Comparison of ENCODE assay signal across 9 cellular contexts in genomic region chr3:12993022-12993622, GRCh38.
DNase-seq lines count a peak whose midpoint lies in the region; ATAC-seq and TF ChIP-seq lines count a peak whose summit lies in the region.
"Had no signal": no experiment of that assay in that cellular context is flagged by ENCODE, and none has a peak within 500 bp of the region (broad histone marks: within the 10 kb centered on the region; RNA-seq: fewer than 3 reads in every experiment).

No MANE protein-coding gene starts in this region.

- peak overlapping the region; percentile 62 for H3K4me3 Mint-ChIP-seq in WTC11

- DNase-seq in WTC11 (ENCODE audit: low spot score) (peak; percentile 82), right cardiac atrium (peak in 2 of 3 donors; percentile 72 to 80), UCSD-AML1 (lab: John Stamatoyannopoulos, UW; ENCODE audit: unreplicated experiment) (no peak), medulla oblongata (ENCODE audit: extremely low spot score) (no peak)

- peak; percentile 57 for ATAC-seq in WTC11
- peak; percentile 10 to 15 for ATAC-seq in right cardiac atrium
- ATAC-seq in GM18511 (IDR thresholded peaks at IDR 0.05; ENCODE audit: unreplicated experiment): no peak
- ATAC-seq in HG02588 (IDR thresholded peaks at IDR 0.05; ENCODE audit: unreplicated experiment): no peak

- intact Hi-C loops in right cardiac atrium (cut with DNase I): no loop called here

- TF ChIP-seq CTCF in GM12873 (IDR thresholded peaks at IDR 0.05; ENCODE audit: insufficient read depth, low read depth, low read length, missing control alignments) (peak; percentile 23), WTC11 (IDR thresholded peaks at IDR 0.05) (no peak)

- 9% methylated on average over 27 of the region's 27 CpGs for WGBS in right cardiac atrium

- CTCF ChIA-PET in WTC11 (lab: Charles Lee): interaction anchor here (0.6 to 4.5 kb wide), 19 partner anchors 8 to 777 kb away, joined by 3 to 76 read pairs (median 4); no protein-coding TSS in a partner anchor

- H3K4me1 ChIP-seq in right cardiac atrium (ENCODE audit: control insufficient read depth, insufficient read depth, low read length): no peaks in the 10 kb centered on the region
- H3K4me1 ChIP-seq in skeletal muscle satellite cell (ENCODE audit: control insufficient read depth, insufficient read depth, low read length): peaks cover 7% of the 10 kb centered on the region

- no peaks in the 10 kb centered on the region for H3K36me3 ChIP-seq in skeletal muscle satellite cell (ENCODE audit: insufficient read depth, low read length)

- no peak overlapping the region for H3K9ac ChIP-seq in skeletal muscle satellite cell (ENCODE audit: low read depth, low read length)

- H3K4me3 ChIP-seq in right cardiac atrium (ENCODE audit: low read length) (peak overlapping the region; percentile 61), skeletal muscle satellite cell (ENCODE audit: low read length) (peak overlapping the region; percentile 73)
- H3K4me3 ChIP-seq: SK-N-MC had no signal

- H3K4me2 ChIP-seq in skeletal muscle satellite cell (ENCODE audit: low read length): peak overlapping the region; percentile 91

- H3K36me3 Mint-ChIP-seq in WTC11: no peaks in the 10 kb centered on the region

- H3K9me3 ChIP-seq in right cardiac atrium (ENCODE audit: control insufficient read depth, low read length) (no peaks in the 10 kb centered on the region), skeletal muscle satellite cell (replicated peaks; ENCODE audit: low read length) (no peaks in the 10 kb centered on the region)

- no peak overlapping the region for H3K27ac Mint-ChIP-seq in WTC11

- peaks cover 6% of the 10 kb centered on the region for H3K27me3 Mint-ChIP-seq in WTC11 (ENCODE audit: low read depth)

- peaks cover 14% of the 10 kb centered on the region for H3K4me1 Mint-ChIP-seq in WTC11

- no peaks in the 10 kb centered on the region for H3K27me3 ChIP-seq in right cardiac atrium (ENCODE audit: control insufficient read depth, insufficient read depth)
- H3K27me3 ChIP-seq in skeletal muscle satellite cell (ENCODE audit: control insufficient read depth, insufficient read depth, low read length): peaks cover 33% of the 10 kb centered on the region

- POLR2A ChIA-PET in WTC11 (lab: Charles Lee): interaction anchor here (0.7 to 1.3 kb wide), 5 partner anchors 16 to 486 kb away, joined by 3 to 4 read pairs (median 3); partner anchors contain the start of gene HDAC11

- peak overlapping the region; percentile 90 for H3K27ac ChIP-seq in right cardiac atrium (ENCODE audit: low read length)
- H3K27ac ChIP-seq: SK-N-MC had no signal

- no peaks in the 10 kb centered on the region for H3K9me3 Mint-ChIP-seq in WTC11

TF ChIP-seq in WTC11, 78 proteins besides CTCF, POLR2A, EP300 and RAD21:
- TF ChIP-seq CBFB (CRISPR knock-in tag; IDR thresholded peaks at IDR 0.05; ENCODE audit: low read depth) (no peak), HMGA2 (CRISPR knock-in tag; IDR thresholded peaks at IDR 0.05) (no peak), IRF2 (CRISPR knock-in tag; IDR thresholded peaks at IDR 0.05; ENCODE audit: borderline replicate concordance, low read depth) (no peak), TP53 (CRISPR knock-in tag; IDR thresholded peaks at IDR 0.05) (no peak), USF1 (CRISPR knock-in tag; IDR thresholded peaks at IDR 0.05) (peak; percentile 71), TCF7 (CRISPR knock-in tag; IDR thresholded peaks at IDR 0.05; ENCODE audit: low read depth) (no peak), MAX (CRISPR knock-in tag; IDR thresholded peaks at IDR 0.05) (peak; percentile 68), FOXP1 (CRISPR knock-in tag; IDR thresholded peaks at IDR 0.05; ENCODE audit: borderline replicate concordance) (no peak), ATF2 (CRISPR knock-in tag; IDR thresholded peaks at IDR 0.05; ENCODE audit: borderline replicate concordance, low read depth) (no peak), ZNF416 (CRISPR knock-in tag; IDR thresholded peaks at IDR 0.05) (no peak), ETV6 (CRISPR knock-in tag; IDR thresholded peaks at IDR 0.05) (0 out of 2 replicates have a peak, but pooled peaks have one; percentile 14), GABPB1 (CRISPR knock-in tag; IDR thresholded peaks at IDR 0.05) (no peak), ZNF232 (CRISPR knock-in tag; IDR thresholded peaks at IDR 0.05) (no peak)
- TF ChIP-seq, protein P1, sequence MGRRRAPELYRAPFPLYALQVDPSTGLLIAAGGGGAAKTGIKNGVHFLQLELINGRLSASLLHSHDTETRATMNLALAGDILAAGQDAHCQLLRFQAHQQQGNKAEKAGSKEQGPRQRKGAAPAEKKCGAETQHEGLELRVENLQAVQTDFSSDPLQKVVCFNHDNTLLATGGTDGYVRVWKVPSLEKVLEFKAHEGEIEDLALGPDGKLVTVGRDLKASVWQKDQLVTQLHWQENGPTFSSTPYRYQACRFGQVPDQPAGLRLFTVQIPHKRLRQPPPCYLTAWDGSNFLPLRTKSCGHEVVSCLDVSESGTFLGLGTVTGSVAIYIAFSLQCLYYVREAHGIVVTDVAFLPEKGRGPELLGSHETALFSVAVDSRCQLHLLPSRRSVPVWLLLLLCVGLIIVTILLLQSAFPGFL (CRISPR knock-in tag; IDR thresholded peaks at IDR 0.05; ENCODE audit: borderline replicate concordance): no peak
- TF ChIP-seq, protein P2, sequence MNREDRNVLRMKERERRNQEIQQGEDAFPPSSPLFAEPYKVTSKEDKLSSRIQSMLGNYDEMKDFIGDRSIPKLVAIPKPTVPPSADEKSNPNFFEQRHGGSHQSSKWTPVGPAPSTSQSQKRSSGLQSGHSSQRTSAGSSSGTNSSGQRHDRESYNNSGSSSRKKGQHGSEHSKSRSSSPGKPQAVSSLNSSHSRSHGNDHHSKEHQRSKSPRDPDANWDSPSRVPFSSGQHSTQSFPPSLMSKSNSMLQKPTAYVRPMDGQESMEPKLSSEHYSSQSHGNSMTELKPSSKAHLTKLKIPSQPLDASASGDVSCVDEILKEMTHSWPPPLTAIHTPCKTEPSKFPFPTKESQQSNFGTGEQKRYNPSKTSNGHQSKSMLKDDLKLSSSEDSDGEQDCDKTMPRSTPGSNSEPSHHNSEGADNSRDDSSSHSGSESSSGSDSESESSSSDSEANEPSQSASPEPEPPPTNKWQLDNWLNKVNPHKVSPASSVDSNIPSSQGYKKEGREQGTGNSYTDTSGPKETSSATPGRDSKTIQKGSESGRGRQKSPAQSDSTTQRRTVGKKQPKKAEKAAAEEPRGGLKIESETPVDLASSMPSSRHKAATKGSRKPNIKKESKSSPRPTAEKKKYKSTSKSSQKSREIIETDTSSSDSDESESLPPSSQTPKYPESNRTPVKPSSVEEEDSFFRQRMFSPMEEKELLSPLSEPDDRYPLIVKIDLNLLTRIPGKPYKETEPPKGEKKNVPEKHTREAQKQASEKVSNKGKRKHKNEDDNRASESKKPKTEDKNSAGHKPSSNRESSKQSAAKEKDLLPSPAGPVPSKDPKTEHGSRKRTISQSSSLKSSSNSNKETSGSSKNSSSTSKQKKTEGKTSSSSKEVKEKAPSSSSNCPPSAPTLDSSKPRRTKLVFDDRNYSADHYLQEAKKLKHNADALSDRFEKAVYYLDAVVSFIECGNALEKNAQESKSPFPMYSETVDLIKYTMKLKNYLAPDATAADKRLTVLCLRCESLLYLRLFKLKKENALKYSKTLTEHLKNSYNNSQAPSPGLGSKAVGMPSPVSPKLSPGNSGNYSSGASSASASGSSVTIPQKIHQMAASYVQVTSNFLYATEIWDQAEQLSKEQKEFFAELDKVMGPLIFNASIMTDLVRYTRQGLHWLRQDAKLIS (CRISPR knock-in tag; IDR thresholded peaks at IDR 0.05; ENCODE audit: borderline replicate concordance): no peak
- TF ChIP-seq, protein P3, sequence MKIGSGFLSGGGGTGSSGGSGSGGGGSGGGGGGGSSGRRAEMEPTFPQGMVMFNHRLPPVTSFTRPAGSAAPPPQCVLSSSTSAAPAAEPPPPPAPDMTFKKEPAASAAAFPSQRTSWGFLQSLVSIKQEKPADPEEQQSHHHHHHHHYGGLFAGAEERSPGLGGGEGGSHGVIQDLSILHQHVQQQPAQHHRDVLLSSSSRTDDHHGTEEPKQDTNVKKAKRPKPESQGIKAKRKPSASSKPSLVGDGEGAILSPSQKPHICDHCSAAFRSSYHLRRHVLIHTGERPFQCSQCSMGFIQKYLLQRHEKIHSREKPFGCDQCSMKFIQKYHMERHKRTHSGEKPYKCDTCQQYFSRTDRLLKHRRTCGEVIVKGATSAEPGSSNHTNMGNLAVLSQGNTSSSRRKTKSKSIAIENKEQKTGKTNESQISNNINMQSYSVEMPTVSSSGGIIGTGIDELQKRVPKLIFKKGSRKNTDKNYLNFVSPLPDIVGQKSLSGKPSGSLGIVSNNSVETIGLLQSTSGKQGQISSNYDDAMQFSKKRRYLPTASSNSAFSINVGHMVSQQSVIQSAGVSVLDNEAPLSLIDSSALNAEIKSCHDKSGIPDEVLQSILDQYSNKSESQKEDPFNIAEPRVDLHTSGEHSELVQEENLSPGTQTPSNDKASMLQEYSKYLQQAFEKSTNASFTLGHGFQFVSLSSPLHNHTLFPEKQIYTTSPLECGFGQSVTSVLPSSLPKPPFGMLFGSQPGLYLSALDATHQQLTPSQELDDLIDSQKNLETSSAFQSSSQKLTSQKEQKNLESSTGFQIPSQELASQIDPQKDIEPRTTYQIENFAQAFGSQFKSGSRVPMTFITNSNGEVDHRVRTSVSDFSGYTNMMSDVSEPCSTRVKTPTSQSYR (CRISPR knock-in tag; IDR thresholded peaks at IDR 0.05): no peak

Comparison
In these comparisons a context has a peak if more than half of its experiments do, and no peak if none do; other contexts are left out.
1. ATAC-seq: peak in WTC11 (single experiment) and right cardiac atrium (2 of 2); none in GM18511 (single experiment) and HG02588 (single experiment).
2. DNase-seq: peak in WTC11 (single experiment) and right cardiac atrium (2 of 3); none in UCSD-AML1 (single experiment) and medulla oblongata (single experiment).